ENCODE assay signal across 11 cellular contexts in the genomic region with DNA sequence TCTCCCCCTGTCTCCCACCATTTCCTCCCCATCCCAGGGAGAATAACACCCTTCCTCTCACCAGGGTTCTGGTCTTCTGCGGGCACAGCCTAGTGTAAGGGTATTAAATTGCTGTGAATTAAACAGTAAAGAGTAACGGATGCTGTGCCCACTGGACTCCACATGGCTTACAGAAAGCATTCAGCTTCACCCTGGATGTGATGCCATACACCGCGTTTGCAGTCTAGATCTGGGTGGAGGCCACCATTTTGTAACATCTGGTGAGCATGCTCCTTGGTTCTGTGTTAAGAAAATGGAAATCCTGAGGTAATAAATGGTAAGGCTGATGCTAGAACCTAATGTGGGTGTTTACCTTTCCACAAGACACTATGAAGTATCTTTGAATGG.
DNase-seq lines count a peak whose midpoint lies in the region; ATAC-seq and TF ChIP-seq lines count a peak whose summit lies in the region.
"Had no signal": no experiment of that assay in that cellular context is flagged by ENCODE, and none has a peak within 500 bp of the region (broad histone marks: within the 10 kb centered on the region; RNA-seq: fewer than 3 reads in every experiment).

No MANE protein-coding gene starts in this region.

- H3K4me1 ChIP-seq in DND-41 (ENCODE audit: insufficient read depth, low read length) (peaks cover 57% of the 10 kb centered on the region), mesendoderm (ENCODE audit: control insufficient read depth, low read depth, low read length) (peaks cover 4% of the 10 kb centered on the region)
- H3K4me1 ChIP-seq: HAP-1 had no signal

- TF ChIP-seq CTCF in DND-41 (IDR thresholded peaks at IDR 0.05; ENCODE audit: borderline replicate concordance, extremely low read depth, low read length, poor library complexity, severe bottlenecking): no peak

- peaks cover 7% of the 10 kb centered on the region for H3K9me3 ChIP-seq in DND-41 (ENCODE audit: insufficient read depth, low read length, severe bottlenecking)
- H3K9me3 ChIP-seq: HAP-1 had no signal

- H2AK5ac ChIP-seq in mesendoderm (ENCODE audit: low read length): no peak overlapping the region

- H3K4me3 ChIP-seq in DND-41 (ENCODE audit: low read depth in 1 of 2, low read length in 2 of 2) (no peak overlapping the region), mesendoderm (ENCODE audit: low read length) (no peak overlapping the region)
- H3K4me3 ChIP-seq: HAP-1 had no signal

- no peaks in the 10 kb centered on the region for H3K27me3 ChIP-seq in DND-41 (ENCODE audit: insufficient read depth, low read length, poor library complexity)
- H3K27me3 ChIP-seq in mesendoderm (ENCODE audit: insufficient read depth, low read length, poor library complexity): no peaks in the 10 kb centered on the region

- peak overlapping the region; percentile 39 for H3K9ac ChIP-seq in DND-41 (ENCODE audit: low read depth, low read length)
- H3K9ac ChIP-seq in mesendoderm (ENCODE audit: low read length): no peak overlapping the region

- H4K20me1 ChIP-seq in DND-41 (ENCODE audit: insufficient read depth, low read length): no peaks in the 10 kb centered on the region

- peak overlapping the region; percentile 17 for H3K56ac ChIP-seq in mesendoderm (ENCODE audit: low read length)

- no peak overlapping the region for H3K18ac ChIP-seq in mesendoderm (ENCODE audit: low read length)

- ATAC-seq in left cardiac atrium (no peak), DND-41 (ENCODE audit: insufficient read depth, low read depth) (no peak)
- ATAC-seq: CD8-positive, alpha-beta T cell had no signal

- intact Hi-C loops in cardiac septum (cut with DNase I): no loop called here
- intact Hi-C loops in left cardiac atrium (cut with DNase I): no loop called here

- H3K79me1 ChIP-seq in mesendoderm (ENCODE audit: low read length): no peaks in the 10 kb centered on the region

- DNase-seq in cardiac septum (ENCODE audit: low spot score) (peak; percentile 59), left cardiac atrium (no peak), DND-41 (no peak), mesendoderm (no peak), putamen (ENCODE audit: low spot score) (no peak)
- no peak for DNase-seq in stimulated activated CD4-positive, alpha-beta T cell treated with anti-CD3 and anti-CD28 coated beads, Interleukin-4, amount 100 ng/mL, for 4 hours
- DNase-seq in stimulated activated CD8-positive, alpha-beta memory T cell treated with anti-CD3 and anti-CD28 coated beads, Interleukin-4, amount 100 ng/mL, for 48 hours: no peak
- DNase-seq: COR-L47, GF-D8 had no signal

- peak overlapping the region; percentile 48; the same call in 1 of the 2 replicates for H2AFZ ChIP-seq in DND-41 (ENCODE audit: low read depth, low read length)

- WGBS in mesendoderm (ENCODE audit: extremely low coverage, insufficient coverage, low lambda C conversion rate): no CpG with 5 or more reads among the region's 4 CpGs

- H3K79me2 ChIP-seq in DND-41 (ENCODE audit: insufficient read depth, low read length): no peaks in the 10 kb centered on the region
- no peaks in the 10 kb centered on the region for H3K79me2 ChIP-seq in mesendoderm (ENCODE audit: control insufficient read depth, insufficient read depth, low read length)

- no peak overlapping the region for H3K23ac ChIP-seq in mesendoderm (ENCODE audit: low read length)

- H2BK5ac ChIP-seq in mesendoderm (ENCODE audit: low read length): no peak overlapping the region

- H3K4me2 ChIP-seq in DND-41 (ENCODE audit: insufficient read depth, low read length) (no peak overlapping the region), mesendoderm (ENCODE audit: low read length) (no peak overlapping the region)

- H3K36me3 ChIP-seq in DND-41 (ENCODE audit: insufficient read depth, low read length) (no peaks in the 10 kb centered on the region), mesendoderm (ENCODE audit: control insufficient read depth, insufficient read depth, low read length) (no peaks in the 10 kb centered on the region)
- H3K36me3 ChIP-seq: HAP-1 had no signal

- H4K8ac ChIP-seq in mesendoderm (ENCODE audit: low read depth, low read length): no peak overlapping the region

- no peak overlapping the region for H4K5ac ChIP-seq in mesendoderm (ENCODE audit: low read length)

- peak overlapping the region; percentile 86 for H3K27ac ChIP-seq in DND-41 (ENCODE audit: low read length)
- no peak overlapping the region for H3K27ac ChIP-seq in mesendoderm (ENCODE audit: low read depth, low read length)

- H2BK15ac ChIP-seq in mesendoderm (replicated peaks; ENCODE audit: low read depth): no peak overlapping the region

- H2BK120ac ChIP-seq in mesendoderm (ENCODE audit: low read depth, low read length): no peak overlapping the region

- no peak overlapping the region for H3K4ac ChIP-seq in mesendoderm (ENCODE audit: low read depth, low read length)
